In genomic region chr3:158600787-158601186, GRCh38 we compare ENCODE assay signal across 25 cellular contexts.
"Had no signal": no experiment of that assay in that cellular context is flagged by ENCODE, and none has a peak within 500 bp of the region (broad histone marks: within the 10 kb centered on the region; RNA-seq: fewer than 3 reads in every experiment).

No MANE protein-coding gene starts in this region.

- H3K9me3 ChIP-seq: left ventricle myocardium inferior, neutrophil, right atrium auricular region, right lobe of liver, stomach, testis, thyroid gland, transverse colon, upper lobe of left lung, vagina had no signal

- H3K27me3 ChIP-seq: neural progenitor cell, neutrophil, right atrium auricular region, right lobe of liver, stomach, testis, thyroid gland, transverse colon, upper lobe of left lung, vagina had no signal

- ATAC-seq: natural killer cell; right lobe of liver; stimulated activated naive B cell treated with anti-CD40 and anti-IgM and Interleukin-4, amounts not matched to agents 10 μg/mL and 1 μg/mL and 100 μg/mL, for 72 hours; stimulated activated naive CD8-positive, alpha-beta T cell treated with anti-CD3 and anti-CD28 coated beads, Interleukin-15, Interleukin-2, amounts not matched to agents 100 U/mL and 50 U/mL, for 24 hours had no signal

- DNase-seq: hypothalamus; immature natural killer cell; left ventricle myocardium inferior; mesendoderm; naive B cell; natural killer cell; nephron progenitor cell; occipital lobe; right lobe of liver; stimulated activated CD4-positive, alpha-beta T cell treated with anti-CD3 and anti-CD28 coated beads, Interleukin-12 subunit alpha, Interleukin-12 subunit beta, amount 100 ng/mL, for 4 hours; stimulated activated CD4-positive, alpha-beta T cell treated with anti-CD3 and anti-CD28 coated beads, Interleukin-15, amount 100 ng/mL, for 24 hours; stimulated activated CD4-positive, alpha-beta T cell treated with anti-CD3 and anti-CD28 coated beads, Interleukin-2, amount 100 ng/mL, for 24 hours; stimulated activated CD4-positive, alpha-beta T cell treated with anti-CD3 and anti-CD28 coated beads, Interleukin-4, amount 100 ng/mL, for 1 hour; stimulated activated naive B cell treated with anti-CD40 and anti-IgM and Interleukin-4, amounts not matched to agents 10 μg/mL and 1 μg/mL and 100 μg/mL, for 72 hours; stimulated activated naive CD8-positive, alpha-beta T cell treated with anti-CD3 and anti-CD28 coated beads, Interleukin-15, Interleukin-2, amounts not matched to agents 100 U/mL and 50 U/mL, for 24 hours; stomach; testis; thyroid gland; transverse colon; upper lobe of left lung had no signal

- H3K27ac ChIP-seq: left ventricle myocardium inferior, neural progenitor cell, neutrophil, right atrium auricular region, right lobe of liver, stomach, testis, thyroid gland, transverse colon, upper lobe of left lung, vagina had no signal

- H3K4me3 ChIP-seq: left ventricle myocardium inferior, lung, neural progenitor cell, right atrium auricular region, right lobe of liver, stomach, testis, thyroid gland, transverse colon, upper lobe of left lung, vagina had no signal

- H3K36me3 ChIP-seq: neural progenitor cell, neutrophil, right lobe of liver, thyroid gland, transverse colon, vagina had no signal

- H3K4me1 ChIP-seq: left ventricle myocardium inferior, neural progenitor cell, right atrium auricular region, right lobe of liver, stomach, testis, thyroid gland, transverse colon, upper lobe of left lung, vagina had no signal
